19 cellular contexts compared by ENCODE assay signal in genomic region chr6:144722214-144722737, GRCh38.
DNase-seq lines count a peak whose midpoint lies in the region; ATAC-seq and TF ChIP-seq lines count a peak whose summit lies in the region.
"Had no signal": no experiment of that assay in that cellular context is flagged by ENCODE, and none has a peak within 500 bp of the region (broad histone marks: within the 10 kb centered on the region; RNA-seq: fewer than 3 reads in every experiment).

No MANE protein-coding gene starts in this region.

- peaks cover 45% of the 10 kb centered on the region for H3K36me3 Mint-ChIP-seq in CD4-positive, CD25-positive, alpha-beta regulatory T cell
- H3K36me3 Mint-ChIP-seq in activated T-helper 2 cell treated with anti-CD3 and anti-CD28 coated beads, Interferon-gamma antibody, Interleukin-2, Interleukin-4, amounts not matched to agents 10 μg/mL and 5 μg/mL and 100 μg/mL, durations not matched to agents 14 hours and 24 hours and 36 hours (ENCODE audit: low read depth): peaks cover 37% of the 10 kb centered on the region

- no peak overlapping the region for H3K27ac ChIP-seq in CD4-positive, CD25-positive, alpha-beta regulatory T cell (ENCODE audit: insufficient read depth, low read length, poor library complexity, severe bottlenecking)
- no peak overlapping the region for H3K27ac ChIP-seq in HEK293 (ENCODE audit: extremely low read depth, low read depth, low read length)
- H3K27ac ChIP-seq: lower lobe of right lung, PC-9, thyroid gland had no signal

- CTCF ChIA-PET in HEK293 (lab: Yijun Ruan, JAX): interaction anchor here (1.4 kb wide), 1 partner anchor 138 kb away, joined by 3 read pairs; no protein-coding TSS in a partner anchor

- peaks cover 22% of the 10 kb centered on the region for H3K36me3 ChIP-seq in CD4-positive, CD25-positive, alpha-beta regulatory T cell (ENCODE audit: control insufficient read depth, insufficient read depth, low read length)
- no peaks in the 10 kb centered on the region for H3K36me3 ChIP-seq in HEK293 (ENCODE audit: control insufficient read depth in 2 of 2, insufficient read depth in 1 of 2, low read length in 2 of 2)
- H3K36me3 ChIP-seq: thyroid gland had no signal

- ATAC-seq in CD4-positive, CD25-positive, alpha-beta regulatory T cell (ENCODE audit: low read depth in 2 of 2): no peak
- ATAC-seq in GM21367 (IDR thresholded peaks at IDR 0.05; ENCODE audit: unreplicated experiment): no peak
- ATAC-seq in HG03520 (IDR thresholded peaks at IDR 0.05; ENCODE audit: unreplicated experiment): no peak
- ATAC-seq in GM21786 (IDR thresholded peaks at IDR 0.05; ENCODE audit: unreplicated experiment): no peak
- ATAC-seq: lower lobe of right lung had no signal

- H3K4me3 ChIP-seq in CD4-positive, CD25-positive, alpha-beta regulatory T cell (ENCODE audit: low read depth, low read length): no peak overlapping the region
- no peak overlapping the region for H3K4me3 ChIP-seq in HEK293 (ENCODE audit: low read depth, low read length)
- H3K4me3 ChIP-seq: lower lobe of right lung, PC-9, thyroid gland had no signal

- H3K9me3 Mint-ChIP-seq in CD4-positive, CD25-positive, alpha-beta regulatory T cell: peaks cover 0 to 1% (median 0%) of the 10 kb centered on the region in 7 donors
- H3K9me3 Mint-ChIP-seq in activated T-helper 2 cell treated with anti-CD3 and anti-CD28 coated beads, Interferon-gamma antibody, Interleukin-2, Interleukin-4, amounts not matched to agents 10 μg/mL and 5 μg/mL and 100 μg/mL, durations not matched to agents 14 hours and 24 hours and 36 hours: no peaks in the 10 kb centered on the region
- H3K9me3 Mint-ChIP-seq: endodermal cell; T-helper 1 cell treated with Interleukin-12 subunit alpha and Interleukin-12 subunit beta and Interleukin-4 antibody, amounts not matched to agents 30 μg/mL and 1 μg/mL, for 36 hours had no signal

- H3K27me3 Mint-ChIP-seq in CD4-positive, CD25-positive, alpha-beta regulatory T cell: no peaks in the 10 kb centered on the region
- H3K27me3 Mint-ChIP-seq in activated T-helper 2 cell treated with anti-CD3 and anti-CD28 coated beads, Interferon-gamma antibody, Interleukin-2, Interleukin-4, amounts not matched to agents 10 μg/mL and 5 μg/mL and 100 μg/mL, durations not matched to agents 14 hours and 24 hours and 36 hours (ENCODE audit: low read depth): no peaks in the 10 kb centered on the region

- no peak for DNase-seq in CD4-positive, CD25-positive, alpha-beta regulatory T cell
- DNase-seq in activated T-helper 2 cell treated with anti-CD3 and anti-CD28 coated beads, Interferon-gamma antibody, Interleukin-2, Interleukin-4, amounts not matched to agents 10 μg/mL and 5 μg/mL and 100 μg/mL, durations not matched to agents 14 hours and 24 hours and 36 hours (ENCODE audit: low spot score): no peak
- peak; percentile 23 for DNase-seq in iris pigment epithelial cell (ENCODE audit: low read depth)
- no peak for DNase-seq in DMS79 (lab: John Stamatoyannopoulos, UW)
- DNase-seq: activated CD8-positive, alpha-beta memory T cell treated with anti-CD3 and anti-CD28 coated beads for 24 hours; amygdala; endodermal cell; lower lobe of right lung; NCI-H146; NCI-H2171; NCI-H748 treated with DMSO at 0.1 percent for 48 hours; PC-9; thyroid gland had no signal

- H3K4me3 Mint-ChIP-seq in CD4-positive, CD25-positive, alpha-beta regulatory T cell: no peak overlapping the region
- no peak overlapping the region for H3K4me3 Mint-ChIP-seq in activated T-helper 2 cell treated with anti-CD3 and anti-CD28 coated beads, Interferon-gamma antibody, Interleukin-2, Interleukin-4, amounts not matched to agents 10 μg/mL and 5 μg/mL and 100 μg/mL, durations not matched to agents 14 hours and 24 hours and 36 hours (ENCODE audit: low read depth)
- H3K4me3 Mint-ChIP-seq: endodermal cell; T-helper 1 cell treated with Interleukin-12 subunit alpha and Interleukin-12 subunit beta and Interleukin-4 antibody, amounts not matched to agents 30 μg/mL and 1 μg/mL, for 36 hours had no signal

- POLR2A ChIA-PET in HEK293 (lab: Yijun Ruan, JAX): no interaction called here

- H3K4me1 Mint-ChIP-seq in CD4-positive, CD25-positive, alpha-beta regulatory T cell: peaks cover 21 to 45% (median 29%) of the 10 kb centered on the region in 4 donors
- H3K4me1 Mint-ChIP-seq in activated T-helper 2 cell treated with anti-CD3 and anti-CD28 coated beads, Interferon-gamma antibody, Interleukin-2, Interleukin-4, amounts not matched to agents 10 μg/mL and 5 μg/mL and 100 μg/mL, durations not matched to agents 14 hours and 24 hours and 36 hours (ENCODE audit: low read depth): peaks cover 44% of the 10 kb centered on the region

- H3K27ac Mint-ChIP-seq in CD4-positive, CD25-positive, alpha-beta regulatory T cell: peak overlapping the region in 2 of 3 donors; percentile 16 to 17
- H3K27ac Mint-ChIP-seq in activated T-helper 2 cell treated with anti-CD3 and anti-CD28 coated beads, Interferon-gamma antibody, Interleukin-2, Interleukin-4, amounts not matched to agents 10 μg/mL and 5 μg/mL and 100 μg/mL, durations not matched to agents 14 hours and 24 hours and 36 hours: peak overlapping the region; percentile 60
- H3K27ac Mint-ChIP-seq: endodermal cell; T-helper 1 cell treated with Interleukin-12 subunit alpha and Interleukin-12 subunit beta and Interleukin-4 antibody, amounts not matched to agents 30 μg/mL and 1 μg/mL, for 36 hours had no signal

- no peak for TF ChIP-seq CTCF in HEK293 (tag by site-specific recombination; IDR thresholded peaks at IDR 0.05)

- H3K4me1 ChIP-seq in CD4-positive, CD25-positive, alpha-beta regulatory T cell (ENCODE audit: control insufficient read depth, insufficient read depth, low read length, poor library complexity, severe bottlenecking): no peaks in the 10 kb centered on the region
- H3K4me1 ChIP-seq in HEK293 (ENCODE audit: control insufficient read depth, insufficient read depth, low read length): peaks cover 6% of the 10 kb centered on the region
- H3K4me1 ChIP-seq: lower lobe of right lung had no signal

- no peaks in the 10 kb centered on the region for H3K9me3 ChIP-seq in CD4-positive, CD25-positive, alpha-beta regulatory T cell (ENCODE audit: control insufficient read depth in 2 of 2, low read length in 2 of 2)
- no peaks in the 10 kb centered on the region for H3K9me3 ChIP-seq in HEK293 (ENCODE audit: control insufficient read depth, insufficient read depth, low read depth, low read length)
- H3K9me3 ChIP-seq: lower lobe of right lung, neutrophil, thyroid gland had no signal

- H3K27me3 ChIP-seq in CD4-positive, CD25-positive, alpha-beta regulatory T cell (ENCODE audit: control insufficient read depth, insufficient read depth, low read length): no peaks in the 10 kb centered on the region
- H3K27me3 ChIP-seq: neutrophil, thyroid gland had no signal

- intact Hi-C loops in activated T-helper 2 cell treated with anti-CD3 and anti-CD28 coated beads, Interferon-gamma antibody, Interleukin-2, Interleukin-4, amounts not matched to agents 10 μg/mL and 5 μg/mL and 100 μg/mL, durations not matched to agents 14 hours and 24 hours and 36 hours (cut with micrococcal nuclease): loop anchor here (2.0 to 10.0 kb wide), 3 partner anchors 119 to 293 kb away; no protein-coding TSS in a partner anchor

TF ChIP-seq in HEK293, 187 proteins besides CTCF, POLR2A, EP300 and RAD21:
- no peak for TF ChIP-seq ZNF510 (tag by site-specific recombination; IDR thresholded peaks at IDR 0.05; ENCODE audit: insufficient replicate concordance)
- peak; percentile 31; the same call in 1 of the 2 replicates for TF ChIP-seq EGR2 (tag by site-specific recombination; IDR thresholded peaks at IDR 0.05; ENCODE audit: low read depth)
- 0 out of 2 replicates have a peak, but pooled peaks have one; percentile 17 for TF ChIP-seq ZFHX2 (tag by site-specific recombination; conservative IDR thresholded peaks at IDR 0.05)
TF ChIP-seq in HEK293: peak in this region for 2.
